8 cellular contexts compared by ENCODE assay signal in genomic region chr4:76214269-76214628, GRCh38. TPM values are rescaled to one million over a fixed set of nuclear protein-coding genes. Genes with fewer than 3 reads are reported as not detected.
DNase-seq lines count a peak whose midpoint lies in the region; ATAC-seq, FAIRE-seq and TF ChIP-seq lines count a peak whose summit lies in the region.

No MANE protein-coding gene starts in this region.

- H3K27me3 Mint-ChIP-seq in stimulated activated memory B cell treated with anti-CD40 and anti-IgM and Interleukin-4, amounts not matched to agents 10 μg/mL and 1 μg/mL and 100 μg/mL, for 72 hours, result no peaks in the 10 kb centered on the region

- no peaks in the 10 kb centered on the region for H3K27me3 ChIP-seq in WERI-Rb-1 (ENCODE audit: insufficient read depth, low read depth, severe bottlenecking)
- H3K27me3 ChIP-seq in hepatocyte, result no peaks in the 10 kb centered on the region

- FAIRE-seq in GM12891 (lab: Jason Lieb, UNC), result no peak

- H3K4me3 ChIP-seq in WERI-Rb-1 (ENCODE audit: low read depth, low read length) (peak overlapping the region; percentile 95), hepatocyte (peak overlapping the region; percentile 74)

- H3K9me2 ChIP-seq in hepatocyte (replicated peaks; ENCODE audit: insufficient read depth), result no peaks in the 10 kb centered on the region

- peak overlapping the region; percentile 83 for H3K4me3 Mint-ChIP-seq in stimulated activated memory B cell treated with anti-CD40 and anti-IgM and Interleukin-4, amounts not matched to agents 10 μg/mL and 1 μg/mL and 100 μg/mL, for 72 hours

- DNase-seq in WERI-Rb-1 (no peak), hepatocyte (ENCODE audit: low spot score) (peak; percentile 45), GM12891 (ENCODE audit: insufficient read length, low spot score) (no peak)

- peak overlapping the region; percentile 81 for H3K27ac Mint-ChIP-seq in stimulated activated memory B cell treated with anti-CD40 and anti-IgM and Interleukin-4, amounts not matched to agents 10 μg/mL and 1 μg/mL and 100 μg/mL, for 72 hours

- H3K9me3 Mint-ChIP-seq in stimulated activated memory B cell treated with anti-CD40 and anti-IgM and Interleukin-4, amounts not matched to agents 10 μg/mL and 1 μg/mL and 100 μg/mL, for 72 hours, result no peaks in the 10 kb centered on the region

- peak overlapping the region; percentile 59 for H2AFZ ChIP-seq in hepatocyte

- peak overlapping the region; percentile 85 for H3K4me2 ChIP-seq in hepatocyte

- H3K27ac ChIP-seq in C4-2B (peak overlapping the region; percentile 97), WERI-Rb-1 (peak overlapping the region; percentile 95), hepatocyte (peak overlapping the region; percentile 99)

- H3K36me3 Mint-ChIP-seq in stimulated activated memory B cell treated with anti-CD40 and anti-IgM and Interleukin-4, amounts not matched to agents 10 μg/mL and 1 μg/mL and 100 μg/mL, for 72 hours, result no peaks in the 10 kb centered on the region

- H3K4me1 Mint-ChIP-seq in stimulated activated memory B cell treated with anti-CD40 and anti-IgM and Interleukin-4, amounts not matched to agents 10 μg/mL and 1 μg/mL and 100 μg/mL, for 72 hours, result peaks cover 55% of the 10 kb centered on the region

- TF ChIP-seq CTCF in C4-2B (conservative IDR thresholded peaks at IDR 0.05), result no peak
- TF ChIP-seq CTCF in WERI-Rb-1 (IDR thresholded peaks at IDR 0.05; ENCODE audit: low read depth, low read length), result no peak
- TF ChIP-seq CTCF in hepatocyte (IDR thresholded peaks at IDR 0.05; ENCODE audit: poor library complexity), result no peak

- peaks cover 12% of the 10 kb centered on the region for H4K20me1 ChIP-seq in hepatocyte (ENCODE audit: insufficient read depth, poor library complexity, severe bottlenecking)

- TF ChIP-seq POLR2A in GM12891 (IDR thresholded peaks at IDR 0.05; ENCODE audit: low read depth, low read length), result no peak

- no peaks in the 10 kb centered on the region for H3K9me3 ChIP-seq in WERI-Rb-1 (ENCODE audit: severe bottlenecking)
- H3K9me3 ChIP-seq in hepatocyte (ENCODE audit: low read depth), result no peaks in the 10 kb centered on the region

- H3K79me2 ChIP-seq in hepatocyte, result peaks cover 49% of the 10 kb centered on the region

- 40% methylated on average over 5 of the region's 5 CpGs for WGBS in hepatocyte (ENCODE audit: low lambda C conversion rate, missing lambda C conversion rate)

- peak; percentile 16 for ATAC-seq in GM21723 (IDR thresholded peaks at IDR 0.05; ENCODE audit: unreplicated experiment)
- peak; percentile 3 for ATAC-seq in stimulated activated memory B cell treated with anti-CD40 and anti-IgM and Interleukin-4, amounts not matched to agents 10 μg/mL and 1 μg/mL and 100 μg/mL, for 72 hours
- ATAC-seq in GM18517 (IDR thresholded peaks at IDR 0.05; ENCODE audit: unreplicated experiment), result no peak
- no peak for ATAC-seq in HG03135 (IDR thresholded peaks at IDR 0.05; ENCODE audit: unreplicated experiment)

- H3K36me3 ChIP-seq in WERI-Rb-1, result peaks cover 42% of the 10 kb centered on the region
- H3K36me3 ChIP-seq in hepatocyte (replicated peaks; ENCODE audit: insufficient read depth, low read depth), result no peaks in the 10 kb centered on the region

- H3K4me1 ChIP-seq in hepatocyte (ENCODE audit: insufficient read depth), result peaks cover 56% of the 10 kb centered on the region

TF ChIP-seq in GM12891, 5 proteins besides CTCF, POLR2A, EP300 and RAD21:
- TF ChIP-seq POU2F2 (IDR thresholded peaks at IDR 0.05; ENCODE audit: low read depth, low read length), result no peak
- no peak for TF ChIP-seq PAX5 (IDR thresholded peaks at IDR 0.05; ENCODE audit: insufficient read depth, low read length, severe bottlenecking)
- no peak for TF ChIP-seq TAF1 (IDR thresholded peaks at IDR 0.05; ENCODE audit: low read depth, low read length)
- no peak for TF ChIP-seq POLR2AphosphoS5 (IDR thresholded peaks at IDR 0.05; ENCODE audit: low read depth, low read length)
- no peak for TF ChIP-seq SPI1 (IDR thresholded peaks at IDR 0.05; ENCODE audit: low read depth, low read length)

RNA-seq across cellular contexts. Expression of gene SCARB2, which starts 0.6 kb away (rescaled TPM):
- 244 and 246 TPM in 2 replicates for total RNA-seq in hepatocyte
- polyA plus RNA-seq in hepatocyte, result 85.8 and 131 TPM in 2 replicates
- 3.7 TPM for polyA plus RNA-seq in GM12891 (2012; ENCODE audit: low read depth, missing spikeins)

RNA-seq across cellular contexts. Expression of gene FAM47E, which starts 37.3 kb away (rescaled TPM):
- total RNA-seq in hepatocyte, result 5.9 and 9.3 TPM in 2 replicates
- 8.9 and 11.1 TPM in 2 replicates for polyA plus RNA-seq in hepatocyte
- not detected for polyA plus RNA-seq in GM12891 (2012; ENCODE audit: low read depth, missing spikeins)

Comparison
In these comparisons a context has a peak if more than half of its experiments do, and no peak if none do; other contexts are left out.
1. ATAC-seq: peak in GM21723 (single experiment) and stimulated activated memory B cell treated with anti-CD40 and anti-IgM and Interleukin-4, amounts not matched to agents 10 μg/mL and 1 μg/mL and 100 μg/mL, for 72 hours (single experiment); none in GM18517 (single experiment) and HG03135 (single experiment).
2. Peak in every context shown above with its lines, with median percentiles within 50 percentile points of each other: H3K27ac ChIP-seq.